Comparison of ENCODE assay signal across 8 cellular contexts in genomic region chr1:150516050-150516591, GRCh38. TPM values are rescaled to one million over a fixed set of nuclear protein-coding genes. Genes with fewer than 3 reads are reported as not detected.
DNase-seq lines count a peak whose midpoint lies in the region; ATAC-seq and TF ChIP-seq lines count a peak whose summit lies in the region.

No MANE protein-coding gene starts in this region.

- peaks cover 0 to 9% of the 10 kb centered on the region in 2 donors for H3K4me1 ChIP-seq in ascending aorta

- intact Hi-C loops in ascending aorta (cut with DNase I): no loop called here

- no peaks in the 10 kb centered on the region for H3K36me3 Mint-ChIP-seq in immature natural killer cell
- peaks cover 22% of the 10 kb centered on the region for H3K36me3 Mint-ChIP-seq in stimulated activated memory B cell treated with anti-CD40 and anti-IgM and Interleukin-4, amounts not matched to agents 10 μg/mL and 1 μg/mL and 100 μg/mL, for 72 hours

- H3K27me3 Mint-ChIP-seq in immature natural killer cell (ENCODE audit: low read depth in 3 of 3): peaks cover 2 to 5% (median 3%) of the 10 kb centered on the region in 3 donors
- no peaks in the 10 kb centered on the region for H3K27me3 Mint-ChIP-seq in stimulated activated memory B cell treated with anti-CD40 and anti-IgM and Interleukin-4, amounts not matched to agents 10 μg/mL and 1 μg/mL and 100 μg/mL, for 72 hours

- peak overlapping the region; percentile 55 to 84 for H3K27ac ChIP-seq in ascending aorta

- H3K36me3 ChIP-seq in ascending aorta: no peaks in the 10 kb centered on the region

- H3K27me3 ChIP-seq in ascending aorta: no peaks in the 10 kb centered on the region

- peak overlapping the region; percentile 64 to 65 for H3K4me3 ChIP-seq in ascending aorta

- peak; percentile 20 for DNase-seq in activated CD4-positive, alpha-beta T cell treated with anti-CD3 and anti-CD28 coated beads for 48 hours
- DNase-seq in activated CD4-positive, alpha-beta T cell treated with anti-CD3 and anti-CD28 coated beads, Interleukin-2, amount 50 U/mL, for 4 hours: no peak
- DNase-seq in NCI-H345 (lab: John Stamatoyannopoulos, UW) (peak; percentile 71), ascending aorta (ENCODE audit: low spot score in 2 of 2) (no peak), immature natural killer cell (no peak), mucosa of gallbladder (ENCODE audit: low spot score) (no peak)

- H3K9me3 Mint-ChIP-seq in immature natural killer cell: no peaks in the 10 kb centered on the region
- no peaks in the 10 kb centered on the region for H3K9me3 Mint-ChIP-seq in stimulated activated memory B cell treated with anti-CD40 and anti-IgM and Interleukin-4, amounts not matched to agents 10 μg/mL and 1 μg/mL and 100 μg/mL, for 72 hours

- H3K9me3 ChIP-seq in ascending aorta: no peaks in the 10 kb centered on the region

- peaks cover 16 to 18% of the 10 kb centered on the region in 2 donors for H3K4me1 Mint-ChIP-seq in immature natural killer cell
- H3K4me1 Mint-ChIP-seq in stimulated activated memory B cell treated with anti-CD40 and anti-IgM and Interleukin-4, amounts not matched to agents 10 μg/mL and 1 μg/mL and 100 μg/mL, for 72 hours: peaks cover 29% of the 10 kb centered on the region

- H3K4me3 Mint-ChIP-seq in immature natural killer cell: peak overlapping the region; percentile 87 to 97 (median 91)
- H3K4me3 Mint-ChIP-seq in stimulated activated memory B cell treated with anti-CD40 and anti-IgM and Interleukin-4, amounts not matched to agents 10 μg/mL and 1 μg/mL and 100 μg/mL, for 72 hours: peak overlapping the region; percentile 82

- ATAC-seq in stimulated activated memory B cell treated with anti-CD40 and anti-IgM and Interleukin-4, amounts not matched to agents 10 μg/mL and 1 μg/mL and 100 μg/mL, for 72 hours: peak; percentile 2
- ATAC-seq in GM21717 (IDR thresholded peaks at IDR 0.05; ENCODE audit: unreplicated experiment): no peak

- no peak for TF ChIP-seq CTCF in ascending aorta (IDR thresholded peaks at IDR 0.05)

- peak overlapping the region in 5 of 6 donors; percentile 32 to 90 (median 74) for H3K27ac Mint-ChIP-seq in immature natural killer cell
- H3K27ac Mint-ChIP-seq in stimulated activated memory B cell treated with anti-CD40 and anti-IgM and Interleukin-4, amounts not matched to agents 10 μg/mL and 1 μg/mL and 100 μg/mL, for 72 hours: peak overlapping the region; percentile 77

RNA-seq across cellular contexts. Expression of gene FALEC, which starts 0.6 kb away (rescaled TPM):
- total RNA-seq in ascending aorta (not detected), mucosa of gallbladder (1.1 TPM)
- not detected for polyA plus RNA-seq in immature natural killer cell

RNA-seq across cellular contexts. Expression of gene ECM1, which starts 8.2 kb away (rescaled TPM):
- total RNA-seq in ascending aorta: 55.8 TPM
- polyA plus RNA-seq in immature natural killer cell: not detected
- total RNA-seq in mucosa of gallbladder: 681 TPM

RNA-seq across cellular contexts. Expression of gene TARS2, which starts 28.9 kb away (rescaled TPM):
- 10.9 TPM for total RNA-seq in ascending aorta
- polyA plus RNA-seq in immature natural killer cell: 10 to 100 TPM; 29.6 to 40.8 (median 31.9) TPM
- total RNA-seq in mucosa of gallbladder: 28.3 TPM

RNA-seq across cellular contexts. Expression of gene ADAMTSL4, which starts 33.1 kb away (rescaled TPM):
- 85.3 TPM for total RNA-seq in ascending aorta
- polyA plus RNA-seq in immature natural killer cell: not detected
- 17.2 TPM for total RNA-seq in mucosa of gallbladder

Comparison
In these comparisons a context has a peak if more than half of its experiments do, and no peak if none do; other contexts are left out.
1. DNase-seq: peak in activated CD4-positive, alpha-beta T cell treated with anti-CD3 and anti-CD28 coated beads for 48 hours (single experiment) and NCI-H345 (single experiment); none in activated CD4-positive, alpha-beta T cell treated with anti-CD3 and anti-CD28 coated beads, Interleukin-2, amount 50 U/mL, for 4 hours (0 of 2), ascending aorta (0 of 2), immature natural killer cell (0 of 3) and mucosa of gallbladder (single experiment).
2. RNA of gene ECM1, which starts 8.2 kb away (total RNA-seq): 681 TPM in mucosa of gallbladder (single experiment); 55.8 TPM in ascending aorta (single experiment); every median in the first group is over 10 times any median in the second.